ENCODE assay signal across 8 cellular contexts in the genomic region with DNA sequence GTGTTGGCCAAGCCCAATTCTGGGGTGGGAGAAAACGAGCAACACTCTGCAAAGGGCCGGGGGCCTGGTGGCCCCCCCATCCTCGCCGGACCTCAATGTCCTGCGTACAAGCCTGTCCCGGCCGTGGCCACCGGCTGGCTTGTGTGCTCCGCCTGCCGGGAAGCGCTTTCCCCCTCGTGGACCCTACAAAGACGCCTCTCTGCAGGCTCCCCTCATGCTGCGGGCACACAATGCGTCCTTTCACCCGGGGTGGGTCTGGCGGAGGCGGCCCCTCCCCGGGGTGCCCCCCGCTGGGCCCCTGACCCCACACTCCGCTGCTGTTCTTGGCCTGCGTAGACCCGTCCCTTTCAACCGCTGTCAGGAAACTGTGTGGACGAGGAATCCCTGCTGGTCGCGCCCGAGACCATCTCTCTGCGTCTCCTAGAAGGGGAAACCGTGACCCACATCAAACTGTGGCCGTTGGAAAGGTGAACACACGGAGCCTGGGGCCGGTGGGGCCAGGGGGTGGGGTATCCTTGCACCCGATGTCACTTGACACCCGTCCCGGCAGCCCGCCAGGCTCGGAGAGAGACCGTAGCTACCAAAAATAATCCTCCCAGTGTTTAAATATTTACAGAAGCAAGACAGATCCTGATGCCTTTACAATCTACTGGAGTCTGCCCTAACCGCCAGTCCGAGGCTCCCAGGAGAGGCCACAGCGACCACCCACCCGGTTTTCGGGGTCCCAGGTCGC. TPM values are rescaled to one million over a fixed set of nuclear protein-coding genes. Genes with fewer than 3 reads are reported as not detected.
A peak's percentile ranks its signal among the peaks of the same experiment; 100 is the strongest.
DNase-seq lines count a peak whose midpoint lies in the region; ATAC-seq, FAIRE-seq and TF ChIP-seq lines count a peak whose summit lies in the region.

No MANE protein-coding gene starts in this region.

- no peak for FAIRE-seq in D721Med (lab: Jason Lieb, UNC)

- DNase-seq in T-helper 2 cell treated with Interferon-gamma antibody and Interleukin-4, amounts not matched to agents 5 μg/mL and 100 μg/mL, for 36 hours (ENCODE audit: low spot score) = no peak
- DNase-seq in T-helper 2 cell = no peak
- peak; percentile 71 to 82 for DNase-seq in SJCRH30
- DNase-seq in fibroblast of mammary gland (ENCODE audit: low read depth) = no peak
- DNase-seq in progenitor cell of endocrine pancreas (ENCODE audit: low spot score, unreplicated experiment) = no peak
- DNase-seq in D721Med (ENCODE audit: insufficient read length, low spot score) = no peak
- no peak for DNase-seq in NK-92 (lab: John Stamatoyannopoulos, UW; ENCODE audit: unreplicated experiment)

- H3K4me3 ChIP-seq in SJCRH30 = peak overlapping the region; percentile 58
- peak overlapping the region; percentile 31 for H3K4me3 ChIP-seq in fibroblast of mammary gland (ENCODE audit: control insufficient read depth, low read depth, low read length)

- TF ChIP-seq CTCF in fibroblast of mammary gland (conservative IDR thresholded peaks at IDR 0.05; ENCODE audit: control insufficient read depth, insufficient read depth, low read depth, low read length) = no peak
- TF ChIP-seq CTCF in progenitor cell of endocrine pancreas (IDR thresholded peaks at IDR 0.05; ENCODE audit: unreplicated experiment) = peak; percentile 28
- no peak for TF ChIP-seq CTCF in D721Med (IDR thresholded peaks at IDR 0.05; ENCODE audit: insufficient read depth, missing control alignments)

- H3K9me3 Mint-ChIP-seq in T-helper 2 cell treated with Interferon-gamma antibody and Interleukin-4, amounts not matched to agents 5 μg/mL and 100 μg/mL, for 36 hours = no peaks in the 10 kb centered on the region
- no peaks in the 10 kb centered on the region for H3K9me3 Mint-ChIP-seq in progenitor cell of endocrine pancreas (ENCODE audit: low read depth)

- H3K9me3 ChIP-seq in SJCRH30 (replicated peaks) = no peaks in the 10 kb centered on the region

- peaks cover 26% of the 10 kb centered on the region for H3K4me1 ChIP-seq in SJCRH30

- H3K27ac Mint-ChIP-seq in T-helper 2 cell treated with Interferon-gamma antibody and Interleukin-4, amounts not matched to agents 5 μg/mL and 100 μg/mL, for 36 hours = peak overlapping the region; percentile 64
- peak overlapping the region; percentile 89 for H3K27ac Mint-ChIP-seq in progenitor cell of endocrine pancreas

- no peak for ATAC-seq in GM19023 (IDR thresholded peaks at IDR 0.05; ENCODE audit: unreplicated experiment)

- H3K27ac ChIP-seq in SJCRH30 = peak overlapping the region; percentile 44

- no peaks in the 10 kb centered on the region for H3K36me3 Mint-ChIP-seq in T-helper 2 cell treated with Interferon-gamma antibody and Interleukin-4, amounts not matched to agents 5 μg/mL and 100 μg/mL, for 36 hours (ENCODE audit: low read depth)
- peaks cover 2% of the 10 kb centered on the region for H3K36me3 Mint-ChIP-seq in progenitor cell of endocrine pancreas (ENCODE audit: insufficient read depth)

- H3K36me3 ChIP-seq in SJCRH30 = no peaks in the 10 kb centered on the region

- H3K27me3 Mint-ChIP-seq in T-helper 2 cell treated with Interferon-gamma antibody and Interleukin-4, amounts not matched to agents 5 μg/mL and 100 μg/mL, for 36 hours (ENCODE audit: low read depth) = no peaks in the 10 kb centered on the region
- H3K27me3 Mint-ChIP-seq in progenitor cell of endocrine pancreas = no peaks in the 10 kb centered on the region

- peak overlapping the region; percentile 71 for H3K4me3 Mint-ChIP-seq in T-helper 2 cell treated with Interferon-gamma antibody and Interleukin-4, amounts not matched to agents 5 μg/mL and 100 μg/mL, for 36 hours
- H3K4me3 Mint-ChIP-seq in progenitor cell of endocrine pancreas (ENCODE audit: low read depth) = peak overlapping the region; percentile 55

- H3K4me1 Mint-ChIP-seq in T-helper 2 cell treated with Interferon-gamma antibody and Interleukin-4, amounts not matched to agents 5 μg/mL and 100 μg/mL, for 36 hours (ENCODE audit: low read depth) = peaks cover 30% of the 10 kb centered on the region
- peaks cover 47% of the 10 kb centered on the region for H3K4me1 Mint-ChIP-seq in progenitor cell of endocrine pancreas (ENCODE audit: low read depth)

- H3K27me3 ChIP-seq in SJCRH30 = no peaks in the 10 kb centered on the region

RNA-seq across cellular contexts. Expression of a gene that starts 43.6 kb away (rescaled TPM):
- total RNA-seq in SJCRH30 (2014; rRNA removed; shearing (Covaris generic)) = 60.6 and 61.6 TPM in 2 replicates
- 85.1 and 87.9 TPM in 2 replicates for total RNA-seq in progenitor cell of endocrine pancreas

RNA-seq across cellular contexts. Expression of a gene that starts 44.4 kb away (rescaled TPM):
- 8.8 and 11.3 TPM in 2 replicates for total RNA-seq in SJCRH30 (2014; rRNA removed; shearing (Covaris generic))
- total RNA-seq in progenitor cell of endocrine pancreas = 26.9 and 28.0 TPM in 2 replicates

Comparison
In these comparisons a context has a peak if more than half of its experiments do, and no peak if none do; other contexts are left out.
1. DNase-seq: peak in SJCRH30 (2 of 2); none in T-helper 2 cell treated with Interferon-gamma antibody and Interleukin-4, amounts not matched to agents 5 μg/mL and 100 μg/mL, for 36 hours (single experiment), T-helper 2 cell (0 of 5), fibroblast of mammary gland (single experiment), progenitor cell of endocrine pancreas (single experiment), D721Med (single experiment) and NK-92 (single experiment).